In genomic region chr20:24948939-24949679, GRCh38 we compare ENCODE assay signal across 8 cellular contexts. TPM values are rescaled to one million over a fixed set of nuclear protein-coding genes. Genes with fewer than 3 reads are reported as not detected.
DNase-seq lines count a peak whose midpoint lies in the region; ATAC-seq and TF ChIP-seq lines count a peak whose summit lies in the region.

TSS of gene CST7 (plus strand) at chr20:24949269. CDS start at chr20:24949506, 237 bp downstream.

- no peak for TF ChIP-seq CTCF in osteocyte (IDR thresholded peaks at IDR 0.05)
- TF ChIP-seq CTCF in upper lobe of right lung (IDR thresholded peaks at IDR 0.05), result no peak

- peaks cover 16% of the 10 kb centered on the region for H3K27me3 Mint-ChIP-seq in osteocyte (ENCODE audit: unreplicated experiment)

- H3K4me1 Mint-ChIP-seq in osteocyte (ENCODE audit: unreplicated experiment), result no peaks in the 10 kb centered on the region

- H3K4me3 Mint-ChIP-seq in osteocyte (ENCODE audit: unreplicated experiment), result no peak within 1 kb of the TSS

- peak within 1 kb of the TSS; percentile 68 for H3K27ac ChIP-seq in upper lobe of right lung
- H3K27ac ChIP-seq in SJCRH30, result no peak within 1 kb of the TSS

- H3K27ac Mint-ChIP-seq in osteocyte (ENCODE audit: unreplicated experiment), result no peak within 1 kb of the TSS

- H3K36me3 Mint-ChIP-seq in osteocyte (ENCODE audit: unreplicated experiment), result no peaks in the 10 kb centered on the region

- H3K4me3 ChIP-seq in upper lobe of right lung (peak within 1 kb of the TSS; percentile 33), SJCRH30 (no peak within 1 kb of the TSS)

- H3K36me3 ChIP-seq in upper lobe of right lung (no peaks in the 10 kb centered on the region), SJCRH30 (no peaks in the 10 kb centered on the region)

- DNase-seq in SW480 (ENCODE audit: low spot score) (peak; percentile 99), osteocyte (ENCODE audit: extremely low spot score, unreplicated experiment) (peak; percentile 83), upper lobe of right lung (peak; percentile 75), SJCRH30 (no peak), T1000 (lab: John Stamatoyannopoulos, UW) (no peak), NCI-H69 (lab: John Stamatoyannopoulos, UW) (no peak)
- DNase-seq in activated naive CD4-positive, alpha-beta T cell (lab: John Stamatoyannopoulos, UW), result peak in 3 of 4 experiments; percentile 29 to 59 (median 57)

- ATAC-seq in GM21447 (IDR thresholded peaks at IDR 0.05; ENCODE audit: unreplicated experiment) (peak; percentile 78), upper lobe of right lung (peak; percentile 76)

- no peaks in the 10 kb centered on the region for H3K9me3 ChIP-seq in upper lobe of right lung
- 0 out of 2 replicates have a peak, but pooled peaks cover 3% of the 10 kb centered on the region for H3K9me3 ChIP-seq in SJCRH30 (replicated peaks)

- H3K9me3 Mint-ChIP-seq in osteocyte (ENCODE audit: unreplicated experiment), result peaks cover 25% of the 10 kb centered on the region

- intact Hi-C loops in upper lobe of right lung (cut with DNase I), result no loop called here

- H3K27me3 ChIP-seq in upper lobe of right lung, result no peaks in the 10 kb centered on the region
- H3K27me3 ChIP-seq in SJCRH30, result no peaks in the 10 kb centered on the region

- H3K4me1 ChIP-seq in upper lobe of right lung (no peaks in the 10 kb centered on the region), SJCRH30 (no peaks in the 10 kb centered on the region)

RNA-seq across cellular contexts. Expression of gene CST7, which starts in this region (rescaled TPM):
- total RNA-seq in osteocyte (not detected in 2 replicates), upper lobe of right lung (9.6 TPM)
- total RNA-seq in SJCRH30 (2014; rRNA removed; shearing (Covaris generic)), result not detected in 2 replicates

Comparison
In these comparisons a context has a peak if more than half of its experiments do, and no peak if none do; other contexts are left out.
1. RNA of gene CST7 (total RNA-seq): 9.6 TPM in upper lobe of right lung (single experiment); not detected in osteocyte and not detected in SJCRH30; every median in the first group is over 10 times any median in the second.
2. Peak in DNase-seq in osteocyte; RNA of the gene not detected or under 1 TPM.
3. DNase-seq: peak in SW480 (single experiment), activated naive CD4-positive, alpha-beta T cell (3 of 4) and upper lobe of right lung (single experiment); none in SJCRH30 (0 of 2), T1000 (single experiment) and NCI-H69 (single experiment).